ENCODE assay signal across 19 cellular contexts in the genomic region with DNA sequence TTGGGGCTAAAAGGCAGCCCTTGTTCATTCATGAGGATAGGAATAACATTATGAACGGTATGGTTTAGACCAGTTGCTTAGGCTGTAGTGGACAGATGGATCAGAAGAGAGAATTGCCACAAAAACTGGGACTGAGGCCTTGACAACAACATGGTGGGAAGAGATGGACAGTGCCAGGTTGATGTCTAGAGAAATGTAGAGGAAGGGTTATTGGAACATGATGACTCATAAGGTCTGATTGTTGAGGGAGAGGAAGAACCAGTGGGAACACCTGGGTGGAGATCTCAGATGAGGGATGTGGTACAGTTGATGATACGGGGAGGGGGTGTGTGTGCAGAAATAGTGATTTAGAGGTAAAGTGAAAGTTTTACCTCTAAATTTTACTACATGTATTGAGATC.
DNase-seq lines count a peak whose midpoint lies in the region; ATAC-seq and TF ChIP-seq lines count a peak whose summit lies in the region.
"Had no signal": no experiment of that assay in that cellular context is flagged by ENCODE, and none has a peak within 500 bp of the region (broad histone marks: within the 10 kb centered on the region; RNA-seq: fewer than 3 reads in every experiment).

No MANE protein-coding gene starts in this region.

- intact Hi-C loops in PC-3 (cut with micrococcal nuclease) (no loop called here), mucosa of descending colon (cut with DNase I, micrococcal nuclease) (no loop called here)

- no peaks in the 10 kb centered on the region for H3K36me3 ChIP-seq in PC-3 (ENCODE audit: low read depth, low read length)
- H3K36me3 ChIP-seq in mucosa of descending colon (ENCODE audit: low read depth), result no peaks in the 10 kb centered on the region
- H3K36me3 ChIP-seq: BLaER1 had no signal

- CTCF ChIA-PET in PC-3 (lab: Charles Lee), result no interaction called here

- DNase-seq in DMS53 (lab: John Stamatoyannopoulos, UW) (peak; percentile 28), DMS53 treated with DMSO at 0.1 percent for 48 hours (lab: John Stamatoyannopoulos, UW; ENCODE audit: unreplicated experiment) (no peak), PC-3 (peak; percentile 27), mucosa of descending colon (no peak), middle frontal gyrus (ENCODE audit: extremely low spot score, low spot score) (no peak), progenitor cell of endocrine pancreas (ENCODE audit: low spot score, unreplicated experiment) (no peak)
- DNase-seq: CD4-positive, alpha-beta memory T cell; DMS 273 treated with DMSO at 0.1 percent for 48 hours; DMS79; GDM1; GOT3; H9; IMR-90 had no signal

- H3K9me3 ChIP-seq in PC-3 (ENCODE audit: low read length) (no peaks in the 10 kb centered on the region), mucosa of descending colon (no peaks in the 10 kb centered on the region)
- H3K9me3 ChIP-seq: BLaER1 had no signal

- POLR2A ChIA-PET in PC-3 (lab: Charles Lee; ENCODE audit: unreplicated experiment), result no interaction called here

- no peak overlapping the region for H3K27ac Mint-ChIP-seq in progenitor cell of endocrine pancreas
- H3K27ac Mint-ChIP-seq: CD14-positive monocyte; CD4-positive, alpha-beta memory T cell; H9 had no signal

- no peaks in the 10 kb centered on the region for H3K27me3 Mint-ChIP-seq in progenitor cell of endocrine pancreas

- no peaks in the 10 kb centered on the region for H3K9me2 ChIP-seq in PC-3 (replicated peaks; ENCODE audit: low read length)

- H3K4me2 ChIP-seq in PC-3 (ENCODE audit: low read length), result peak overlapping the region; percentile 5; the same call in 1 of the 2 replicates
- H3K4me2 ChIP-seq: BLaER1 had no signal

- 0 out of 2 replicates have a peak, but pooled peaks cover 6% of the 10 kb centered on the region for H3K79me2 ChIP-seq in PC-3 (ENCODE audit: low read length)

- H3K4me1 Mint-ChIP-seq in progenitor cell of endocrine pancreas (ENCODE audit: low read depth), result peaks cover 3% of the 10 kb centered on the region
- H3K4me1 Mint-ChIP-seq: CD14-positive monocyte; CD4-positive, alpha-beta memory T cell had no signal

- no peak overlapping the region for H3K4me3 ChIP-seq in PC-3 (ENCODE audit: low read length)
- no peak overlapping the region for H3K4me3 ChIP-seq in mucosa of descending colon
- H3K4me3 ChIP-seq: BLaER1, K562 had no signal

- no peaks in the 10 kb centered on the region for H3K27me3 ChIP-seq in PC-3 (ENCODE audit: low read length)
- H3K27me3 ChIP-seq: BLaER1 had no signal

- no TSS peak for BruUV-seq in PC-3 (replicated peaks; lab: Mats Ljungman, UMichigan)

- H3K4me1 ChIP-seq in PC-3 (ENCODE audit: insufficient read depth, low read length) (peaks cover 12% of the 10 kb centered on the region), mucosa of descending colon (ENCODE audit: low read depth) (peaks cover 5% of the 10 kb centered on the region)
- H3K4me1 ChIP-seq: BLaER1 had no signal

- H3K4me3 Mint-ChIP-seq in progenitor cell of endocrine pancreas (ENCODE audit: low read depth), result no peak overlapping the region
- H3K4me3 Mint-ChIP-seq: CD14-positive monocyte, H9 had no signal

- no peak overlapping the region for H3K9ac ChIP-seq in PC-3 (ENCODE audit: low read length)
- H3K9ac ChIP-seq: BLaER1 had no signal

- H3K9me3 Mint-ChIP-seq in progenitor cell of endocrine pancreas (ENCODE audit: low read depth), result no peaks in the 10 kb centered on the region
- H3K9me3 Mint-ChIP-seq: H9 had no signal

- H4K20me1 ChIP-seq in PC-3 (ENCODE audit: low read length), result no peaks in the 10 kb centered on the region
- H4K20me1 ChIP-seq: BLaER1 had no signal

- H3K36me3 Mint-ChIP-seq in progenitor cell of endocrine pancreas (ENCODE audit: insufficient read depth), result no peaks in the 10 kb centered on the region
- H3K36me3 Mint-ChIP-seq: CD14-positive monocyte; CD4-positive, alpha-beta memory T cell had no signal

- no peak overlapping the region for H3K27ac ChIP-seq in PC-3 (ENCODE audit: low read length)
- H3K27ac ChIP-seq: 22Rv1, BLaER1, HL-60 had no signal

- no peak overlapping the region for H2AFZ ChIP-seq in PC-3 (ENCODE audit: low read length)

- ATAC-seq in PC-3 (no peak), mucosa of descending colon (peak; percentile 65), GM21515 (IDR thresholded peaks at IDR 0.05; ENCODE audit: unreplicated experiment) (no peak)
- ATAC-seq: K562 had no signal

- no peak for TF ChIP-seq CTCF in PC-3 (conservative IDR thresholded peaks at IDR 0.05; ENCODE audit: low read depth, low read length)
- TF ChIP-seq CTCF in mucosa of descending colon (IDR thresholded peaks at IDR 0.05), result no peak
- TF ChIP-seq CTCF in progenitor cell of endocrine pancreas (IDR thresholded peaks at IDR 0.05; ENCODE audit: unreplicated experiment), result no peak

- no peaks in the 10 kb centered on the region for H3F3A ChIP-seq in PC-3 (ENCODE audit: low read length, unreplicated experiment)

Comparison
In these comparisons a context has a peak if more than half of its experiments do, and no peak if none do; other contexts are left out.
1. DNase-seq: peak in DMS53 (single experiment) and PC-3 (single experiment); none in DMS53 treated with DMSO at 0.1 percent for 48 hours (single experiment), mucosa of descending colon (0 of 3), middle frontal gyrus (single experiment) and progenitor cell of endocrine pancreas (single experiment).